In genomic region chr2:46917628-46918027, GRCh38 we compare ENCODE assay signal across 16 cellular contexts. TPM values are rescaled to one million over a fixed set of nuclear protein-coding genes. Genes with fewer than 3 reads are reported as not detected.
DNase-seq lines count a peak whose midpoint lies in the region; ATAC-seq and TF ChIP-seq lines count a peak whose summit lies in the region.
"Had no signal": no experiment of that assay in that cellular context is flagged by ENCODE, and none has a peak within 500 bp of the region (broad histone marks: within the 10 kb centered on the region; RNA-seq: fewer than 3 reads in every experiment).

No MANE protein-coding gene starts in this region.

- H3K79me2 ChIP-seq in neural cell (replicated peaks; ENCODE audit: insufficient read depth, low read length), result peaks cover 28% of the 10 kb centered on the region

- POLR2A ChIA-PET in activated CD4-positive, alpha-beta T cell treated with anti-CD3 and anti-CD28 coated beads for 36 hours (lab: Charles Lee), result no interaction called here

- no peaks in the 10 kb centered on the region for H3F3A ChIP-seq in neural cell (ENCODE audit: insufficient read depth, low read length, poor library complexity, severe bottlenecking)

- no peak overlapping the region for H3K4me2 ChIP-seq in neural cell (ENCODE audit: low read length)

- peaks cover 14% of the 10 kb centered on the region; the same call in 1 of the 2 replicates for H3K4me1 ChIP-seq in HUES64 (ENCODE audit: insufficient read depth, low read length)
- H3K4me1 ChIP-seq in right atrium auricular region, result peaks cover 0 to 33% of the 10 kb centered on the region in 2 donors

- peak; percentile 4 for ATAC-seq in activated CD4-positive, alpha-beta T cell treated with anti-CD3 and anti-CD28 coated beads for 36 hours
- ATAC-seq in activated T-helper 17 cell treated with anti-CD3 and anti-CD28 coated beads, Interleukin-2, amount 50 U/mL, for 72 hours (replicated peaks), result no peak

- H3K27me3 ChIP-seq in HUES64 (ENCODE audit: insufficient read depth, low read length) (no peaks in the 10 kb centered on the region), neural cell (ENCODE audit: insufficient read depth, low read depth, low read length) (no peaks in the 10 kb centered on the region), right atrium auricular region (no peaks in the 10 kb centered on the region)

- H3K9ac ChIP-seq in HUES64 (ENCODE audit: low read depth, low read length), result no peak overlapping the region
- H3K9ac ChIP-seq in neural cell (ENCODE audit: low read length), result no peak overlapping the region
- H3K9ac ChIP-seq: parathyroid adenoma had no signal

- peak overlapping the region; percentile 74; the same call in 1 of the 2 replicates for H3K4me3 ChIP-seq in HUES64 (ENCODE audit: low read length)
- H3K4me3 ChIP-seq in neural cell (ENCODE audit: low read length), result peak overlapping the region; percentile 100
- no peak overlapping the region for H3K4me3 ChIP-seq in right atrium auricular region

- CTCF ChIA-PET in activated CD4-positive, alpha-beta T cell treated with anti-CD3 and anti-CD28 coated beads for 36 hours (lab: Charles Lee), result interaction anchor here (0.8 to 3.1 kb wide), 10 partner anchors 7 to 404 kb away, joined by 3 to 18 read pairs (median 6); no protein-coding TSS in a partner anchor

- no peaks in the 10 kb centered on the region for H4K20me1 ChIP-seq in neural cell (ENCODE audit: insufficient read depth)

- intact Hi-C loops in activated CD4-positive, alpha-beta T cell treated with anti-CD3 and anti-CD28 coated beads for 36 hours (cut with DNase I, micrococcal nuclease), result loop anchor here (2.0 to 10.0 kb wide), 6 partner anchors 355 to 1263 kb away; partner anchors contain the start of genes FBXO11 (in 1 of the 2), MSH6 (in 1 of the 2) and PRKCE (in 1 of the 2)

- no peak overlapping the region for H2AFZ ChIP-seq in neural cell (ENCODE audit: low read depth, low read length)
- H2AFZ ChIP-seq: GM23248, parathyroid adenoma had no signal

- no peaks in the 10 kb centered on the region for H3K27me3 Mint-ChIP-seq in activated CD4-positive, alpha-beta T cell treated with anti-CD3 and anti-CD28 coated beads for 36 hours
- H3K27me3 Mint-ChIP-seq in activated T-helper 17 cell treated with anti-CD3 and anti-CD28 coated beads, Interleukin-2, amount 50 U/mL, for 72 hours, result no peaks in the 10 kb centered on the region

- TF ChIP-seq CTCF in neural cell (IDR thresholded peaks at IDR 0.05; ENCODE audit: poor library complexity, severe bottlenecking) (no peak), right atrium auricular region (IDR thresholded peaks at IDR 0.05) (no peak)

- TF ChIP-seq RAD21 in neural cell (conservative IDR thresholded peaks at IDR 0.05), result no peak

- no peaks in the 10 kb centered on the region for H3K9me2 ChIP-seq in neural cell (ENCODE audit: insufficient read depth, low read length)

- H3K27ac Mint-ChIP-seq in activated CD4-positive, alpha-beta T cell treated with anti-CD3 and anti-CD28 coated beads for 36 hours, result peak overlapping the region; percentile 56
- peak overlapping the region; percentile 95 for H3K27ac Mint-ChIP-seq in activated T-helper 17 cell treated with anti-CD3 and anti-CD28 coated beads, Interleukin-2, amount 50 U/mL, for 72 hours

- H3K36me3 ChIP-seq in HUES64 (ENCODE audit: insufficient read depth, low read length) (peaks cover 2% of the 10 kb centered on the region; the same call in 1 of the 2 replicates), neural cell (ENCODE audit: insufficient read depth, low read length) (no peaks in the 10 kb centered on the region), right atrium auricular region (no peaks in the 10 kb centered on the region)

- peaks cover 61% of the 10 kb centered on the region for H3K4me1 Mint-ChIP-seq in activated CD4-positive, alpha-beta T cell treated with anti-CD3 and anti-CD28 coated beads for 36 hours
- peaks cover 35% of the 10 kb centered on the region for H3K4me1 Mint-ChIP-seq in activated T-helper 17 cell treated with anti-CD3 and anti-CD28 coated beads, Interleukin-2, amount 50 U/mL, for 72 hours

- H3K9me3 ChIP-seq in HUES64 (ENCODE audit: insufficient read depth, low read depth, low read length) (no peaks in the 10 kb centered on the region), neural cell (ENCODE audit: low read length) (no peaks in the 10 kb centered on the region), right atrium auricular region (no peaks in the 10 kb centered on the region)

- H3K4me3 Mint-ChIP-seq in activated CD4-positive, alpha-beta T cell treated with anti-CD3 and anti-CD28 coated beads for 36 hours, result peak overlapping the region; percentile 93
- peak overlapping the region; percentile 93 for H3K4me3 Mint-ChIP-seq in activated T-helper 17 cell treated with anti-CD3 and anti-CD28 coated beads, Interleukin-2, amount 50 U/mL, for 72 hours

- no peaks in the 10 kb centered on the region for H3K9me3 Mint-ChIP-seq in activated CD4-positive, alpha-beta T cell treated with anti-CD3 and anti-CD28 coated beads for 36 hours (ENCODE audit: low read depth)
- H3K9me3 Mint-ChIP-seq in activated T-helper 17 cell treated with anti-CD3 and anti-CD28 coated beads, Interleukin-2, amount 50 U/mL, for 72 hours, result no peaks in the 10 kb centered on the region

- DNase-seq in activated CD4-positive, alpha-beta T cell treated with anti-CD3 and anti-CD28 coated beads for 36 hours, result no peak
- DNase-seq in activated CD4-positive, alpha-beta T cell treated with anti-CD3 and anti-CD28 coated beads for 1 hour, result no peak
- DNase-seq in right atrium auricular region (ENCODE audit: low spot score) (no peak), NCI-H1105 (lab: John Stamatoyannopoulos, UW) (no peak), kidney glomerular epithelial cell (lab: John Stamatoyannopoulos, UW) (no peak)
- DNase-seq: 8988T; foreskin fibroblast; GM23248; Kasumi-1; kidney; NCI-H345; stimulated activated CD4-positive, alpha-beta T cell treated with anti-CD3 and anti-CD28 coated beads, Interleukin-4, amount 100 ng/mL, for 1 hour had no signal

- peaks cover 5% of the 10 kb centered on the region for H3K36me3 Mint-ChIP-seq in activated CD4-positive, alpha-beta T cell treated with anti-CD3 and anti-CD28 coated beads for 36 hours (ENCODE audit: low read depth)
- peaks cover 14% of the 10 kb centered on the region for H3K36me3 Mint-ChIP-seq in activated T-helper 17 cell treated with anti-CD3 and anti-CD28 coated beads, Interleukin-2, amount 50 U/mL, for 72 hours (ENCODE audit: low read depth)

- no peak for TF ChIP-seq EP300 in neural cell (conservative IDR thresholded peaks at IDR 0.05; ENCODE audit: poor library complexity, severe bottlenecking)

- H3K27ac ChIP-seq in HUES64 (ENCODE audit: low read depth, low read length), result no peak overlapping the region
- no peak overlapping the region for H3K27ac ChIP-seq in neural cell (ENCODE audit: low read length)
- H3K27ac ChIP-seq in right atrium auricular region, result no peak overlapping the region
- H3K27ac ChIP-seq: GM23248, parathyroid adenoma had no signal

TF ChIP-seq in neural cell, 6 proteins besides CTCF, POLR2A, EP300 and RAD21:
- TF ChIP-seq POLR2AphosphoS5 (IDR thresholded peaks at IDR 0.05) (no peak), TAF1 (IDR thresholded peaks at IDR 0.05; ENCODE audit: low read depth) (no peak), EZH2 (IDR thresholded peaks at IDR 0.05; ENCODE audit: borderline replicate concordance, insufficient read depth, low read length, poor library complexity, severe bottlenecking) (no peak), SMC3 (conservative IDR thresholded peaks at IDR 0.05; ENCODE audit: poor library complexity) (no peak), MXI1 (conservative IDR thresholded peaks at IDR 0.05; ENCODE audit: poor library complexity, severe bottlenecking) (no peak), REST (IDR thresholded peaks at IDR 0.05; ENCODE audit: borderline replicate concordance) (no peak)

RNA-seq across cellular contexts. Expression of gene MCFD2, which starts 2.0 kb away (rescaled TPM):
- 10 to 100 TPM; 40.5 to 42.0 TPM for total RNA-seq in activated CD4-positive, alpha-beta T cell treated with anti-CD3 and anti-CD28 coated beads for 36 hours
- 49.0 TPM for polyA plus RNA-seq in HUES64 (2013, experiment 1 of 2)
- polyA plus RNA-seq in HUES64 (2013, experiment 2 of 2), result 55.0 TPM
- total RNA-seq in activated T-helper 17 cell treated with anti-CD3 and anti-CD28 coated beads, Interleukin-2, amount 50 U/mL, for 72 hours, result 10 to 100 TPM; 37.1 to 63.1 TPM
- 78.8 and 84.0 TPM in 2 replicates for polyA plus RNA-seq in neural cell
- polyA minus RNA-seq in neural cell, result 77.2 and 86.6 TPM in 2 replicates
- 10 to 100 TPM; 48.7 to 77.5 TPM for total RNA-seq in right atrium auricular region

RNA-seq across cellular contexts. Expression of gene TTC7A, which starts 23.4 kb away (rescaled TPM):
- 10 to 100 TPM; 46.5 to 50.1 TPM for total RNA-seq in activated CD4-positive, alpha-beta T cell treated with anti-CD3 and anti-CD28 coated beads for 36 hours
- 7.5 TPM for polyA plus RNA-seq in HUES64 (2013, experiment 1 of 2)
- 8.1 TPM for polyA plus RNA-seq in HUES64 (2013, experiment 2 of 2)
- 10 to 100 TPM; 45.2 to 62.1 TPM for total RNA-seq in activated T-helper 17 cell treated with anti-CD3 and anti-CD28 coated beads, Interleukin-2, amount 50 U/mL, for 72 hours
- polyA plus RNA-seq in neural cell, result 12.0 and 17.0 TPM in 2 replicates
- 12.2 and 16.8 TPM in 2 replicates for polyA minus RNA-seq in neural cell
- total RNA-seq in right atrium auricular region, result 10 to 100 TPM in 1 of 2 donors, 1 to 10 TPM in 1; 5.8 to 11.2 TPM

Comparison
In these comparisons a context has a peak if more than half of its experiments do, and no peak if none do; other contexts are left out.
1. H3K4me3 ChIP-seq: peak in HUES64 (single experiment) and neural cell (single experiment); none in right atrium auricular region (0 of 2).